In genomic region chr5:171424726-171425125, GRCh38 we compare ENCODE assay signal across 26 cellular contexts. TPM values are rescaled to one million over a fixed set of nuclear protein-coding genes. Genes with fewer than 3 reads are reported as not detected.
A peak's percentile ranks its signal among the peaks of the same experiment; 100 is the strongest.
DNase-seq lines count a peak whose midpoint lies in the region; ATAC-seq and TF ChIP-seq lines count a peak whose summit lies in the region.
"Had no signal": no experiment of that assay in that cellular context is flagged by ENCODE, and none has a peak within 500 bp of the region (broad histone marks: within the 10 kb centered on the region; RNA-seq: fewer than 3 reads in every experiment).

No MANE protein-coding gene starts in this region.

- H3K36me3 Mint-ChIP-seq in endodermal cell (ENCODE audit: low read depth), result no peaks in the 10 kb centered on the region
- no peaks in the 10 kb centered on the region for H3K36me3 Mint-ChIP-seq in osteocyte (ENCODE audit: unreplicated experiment)
- H3K36me3 Mint-ChIP-seq: activated naive CD4-positive, alpha-beta T cell treated with anti-CD3 and anti-CD28 coated beads, Interleukin-2, amount 10 ng/mL, durations not matched to agents 7 days and 5 days had no signal

- peak; percentile 79 for DNase-seq in A172 (ENCODE audit: low spot score)
- DNase-seq in ELF-1 (ENCODE audit: low read depth, low spot score), result peak; percentile 55
- DNase-seq in endodermal cell, result peak; percentile 87
- DNase-seq in osteocyte (ENCODE audit: extremely low spot score, unreplicated experiment), result peak; percentile 64
- no peak for DNase-seq in effector memory CD4-positive, alpha-beta T cell
- no peak for DNase-seq in breast epithelium (ENCODE audit: low spot score in 2 of 2)
- DNase-seq in COLO668 (lab: John Stamatoyannopoulos, UW; ENCODE audit: unreplicated experiment), result no peak
- DNase-seq: activated CD8-positive, alpha-beta T cell treated with anti-CD3 and anti-CD28 coated beads, Interleukin-2, amount 10 ng/mL, durations not matched to agents 7 days and 5 days; activated naive CD4-positive, alpha-beta T cell treated with anti-CD3 and anti-CD28 coated beads, Interleukin-2, amount 10 ng/mL, durations not matched to agents 7 days and 5 days; DMS153; erythroblast; foreskin fibroblast; GF-D8; KG1; NCI-H2171; NCI-H69; nucleus accumbens; SHP77; SW 1271 had no signal

- H3K27ac ChIP-seq in endodermal cell (ENCODE audit: low read depth, low read length), result no peak overlapping the region
- H3K27ac ChIP-seq in effector memory CD4-positive, alpha-beta T cell (ENCODE audit: insufficient read depth, low read length, poor library complexity, severe bottlenecking), result no peak overlapping the region
- no peak overlapping the region for H3K27ac ChIP-seq in breast epithelium
- H3K27ac ChIP-seq: C4-2B, hepatocyte, tibial nerve had no signal

- ATAC-seq in GM19023 (IDR thresholded peaks at IDR 0.05; ENCODE audit: unreplicated experiment), result no peak
- ATAC-seq: activated CD4-positive, CD25-positive, alpha-beta regulatory T cell treated with anti-CD3 and anti-CD28 coated beads, Interleukin-2, amount 50 U/mL, for 24 hours; activated CD8-positive, alpha-beta T cell treated with anti-CD3 and anti-CD28 coated beads, Interleukin-2, amount 10 ng/mL, durations not matched to agents 7 days and 5 days had no signal

- H3K9me3 Mint-ChIP-seq in endodermal cell (no peaks in the 10 kb centered on the region), osteocyte (ENCODE audit: unreplicated experiment) (no peaks in the 10 kb centered on the region)
- H3K9me3 Mint-ChIP-seq: activated naive CD4-positive, alpha-beta T cell treated with anti-CD3 and anti-CD28 coated beads, Interleukin-2, amount 10 ng/mL, durations not matched to agents 7 days and 5 days; stimulated activated naive CD8-positive, alpha-beta T cell treated with anti-CD3 and anti-CD28 coated beads, Interleukin-15, Interleukin-2, amounts not matched to agents 100 ng/mL and 50 ng/mL, for 24 hours had no signal

- H3K27me3 Mint-ChIP-seq in endodermal cell (ENCODE audit: insufficient read depth) (peaks cover 31% of the 10 kb centered on the region), osteocyte (ENCODE audit: unreplicated experiment) (peaks cover 3% of the 10 kb centered on the region)

- H3K4me1 Mint-ChIP-seq in endodermal cell (peaks cover 8% of the 10 kb centered on the region), osteocyte (ENCODE audit: unreplicated experiment) (peaks cover 17% of the 10 kb centered on the region)

- H3K9me3 ChIP-seq in endodermal cell (ENCODE audit: control insufficient read depth, low read length) (no peaks in the 10 kb centered on the region), breast epithelium (no peaks in the 10 kb centered on the region)
- H3K9me3 ChIP-seq in effector memory CD4-positive, alpha-beta T cell (ENCODE audit: control insufficient read depth, low read length), result no peaks in the 10 kb centered on the region
- H3K9me3 ChIP-seq: tibial nerve had no signal

- H3K27ac Mint-ChIP-seq in endodermal cell (peak overlapping the region; percentile 78), osteocyte (ENCODE audit: unreplicated experiment) (no peak overlapping the region)
- H3K27ac Mint-ChIP-seq: activated CD8-positive, alpha-beta T cell treated with anti-CD3 and anti-CD28 coated beads, Interleukin-2, amount 10 ng/mL, durations not matched to agents 7 days and 5 days; activated naive CD4-positive, alpha-beta T cell treated with anti-CD3 and anti-CD28 coated beads, Interleukin-2, amount 10 ng/mL, durations not matched to agents 7 days and 5 days; stimulated activated naive CD8-positive, alpha-beta T cell treated with anti-CD3 and anti-CD28 coated beads, Interleukin-15, Interleukin-2, amounts not matched to agents 100 ng/mL and 50 ng/mL, for 24 hours had no signal

- H3K4me3 ChIP-seq in endodermal cell (ENCODE audit: low read length) (no peak overlapping the region), breast epithelium (no peak overlapping the region)
- no peak overlapping the region for H3K4me3 ChIP-seq in effector memory CD4-positive, alpha-beta T cell (ENCODE audit: insufficient read depth, low read depth, low read length, poor library complexity, severe bottlenecking)
- H3K4me3 ChIP-seq: hepatocyte, lung, tibial nerve had no signal

- H3K4me3 Mint-ChIP-seq in endodermal cell (no peak overlapping the region), osteocyte (ENCODE audit: unreplicated experiment) (no peak overlapping the region)
- H3K4me3 Mint-ChIP-seq: activated CD8-positive, alpha-beta T cell treated with anti-CD3 and anti-CD28 coated beads, Interleukin-2, amount 10 ng/mL, durations not matched to agents 7 days and 5 days; activated naive CD4-positive, alpha-beta T cell treated with anti-CD3 and anti-CD28 coated beads, Interleukin-2, amount 10 ng/mL, durations not matched to agents 7 days and 5 days; stimulated activated naive CD8-positive, alpha-beta T cell treated with anti-CD3 and anti-CD28 coated beads, Interleukin-15, Interleukin-2, amounts not matched to agents 100 ng/mL and 50 ng/mL, for 24 hours had no signal

- TF ChIP-seq CTCF in endodermal cell (conservative IDR thresholded peaks at IDR 0.05) (no peak), osteocyte (IDR thresholded peaks at IDR 0.05) (no peak), breast epithelium (IDR thresholded peaks at IDR 0.05) (no peak)

- intact Hi-C loops in breast epithelium (cut with DNase I; ENCODE audit: low total_unique reads), result no loop called here

- TF ChIP-seq POLR2A in breast epithelium (IDR thresholded peaks at IDR 0.05), result no peak

- H3K9ac ChIP-seq in endodermal cell (ENCODE audit: extremely low read depth, low read length, poor library complexity, severe bottlenecking), result no peak overlapping the region

- no peaks in the 10 kb centered on the region for H3K36me3 ChIP-seq in endodermal cell (ENCODE audit: control insufficient read depth, insufficient read depth, low read length)
- no peaks in the 10 kb centered on the region for H3K36me3 ChIP-seq in effector memory CD4-positive, alpha-beta T cell (ENCODE audit: control insufficient read depth, insufficient read depth, low read length)
- no peaks in the 10 kb centered on the region for H3K36me3 ChIP-seq in breast epithelium
- H3K36me3 ChIP-seq: tibial nerve had no signal

- H3K4me1 ChIP-seq in endodermal cell (ENCODE audit: control insufficient read depth, insufficient read depth, low read length), result no peaks in the 10 kb centered on the region
- H3K4me1 ChIP-seq in effector memory CD4-positive, alpha-beta T cell (ENCODE audit: control insufficient read depth, insufficient read depth, low read length, poor library complexity, severe bottlenecking), result peaks cover 8% of the 10 kb centered on the region
- H3K4me1 ChIP-seq in breast epithelium, result peaks cover 0 to 13% of the 10 kb centered on the region in 2 donors

- 60 to 66% methylated on average over 3 to 4 of the region's 5 CpGs for WGBS in endodermal cell (ENCODE audit: insufficient coverage in 1 of 2, insufficient read length in 1 of 2), 2 experiments

- H3K27me3 ChIP-seq in endodermal cell (ENCODE audit: control insufficient read depth, insufficient read depth, low read length, poor library complexity, severe bottlenecking), result peaks cover 29% of the 10 kb centered on the region
- peaks cover 17% of the 10 kb centered on the region for H3K27me3 ChIP-seq in effector memory CD4-positive, alpha-beta T cell (replicated peaks; ENCODE audit: control insufficient read depth, insufficient read depth, low read length, poor library complexity, severe bottlenecking)
- peaks cover 0 to 10% of the 10 kb centered on the region in 2 donors for H3K27me3 ChIP-seq in breast epithelium

RNA-seq across cellular contexts. Expression of gene FGF18, which starts 5.3 kb away (rescaled TPM):
- 0.14 and 1.1 TPM in 2 replicates for total RNA-seq in A172 (2014; rRNA removed; shearing (Covaris generic))
- total RNA-seq in endodermal cell (under 1 TPM; 0.44 to 0.57 TPM), osteocyte (5.9 and 6.0 TPM in 2 replicates), breast epithelium (1 to 10 TPM in 1 of 3 donors, under 1 TPM in 2; 0.16 to 1.6 (median 0.33) TPM)
- 3.8 TPM for polyA plus RNA-seq in endodermal cell (2013, experiment 1 of 2)
- polyA plus RNA-seq in endodermal cell (2013, experiment 2 of 2), result 3.6 TPM
- total RNA-seq: activated CD8-positive, alpha-beta T cell treated with anti-CD3 and anti-CD28 coated beads, Interleukin-2, amount 10 ng/mL, durations not matched to agents 7 days and 5 days had no signal

RNA-seq across cellular contexts. Expression of gene NPM1, which starts 37.1 kb away (rescaled TPM):
- total RNA-seq in A172 (2014; rRNA removed; shearing (Covaris generic)), result 2,482 and 3,666 TPM in 2 replicates
- total RNA-seq in endodermal cell (1,000 to 10,000 TPM; 1,997 to 2,127 TPM), osteocyte (1,157 and 1,175 TPM in 2 replicates), breast epithelium (100 to 1,000 TPM; 582 to 739 (median 669) TPM)
- polyA plus RNA-seq in endodermal cell (2013, experiment 1 of 2), result 2,680 TPM
- polyA plus RNA-seq in endodermal cell (2013, experiment 2 of 2), result 2,415 TPM

Comparison
In these comparisons a context has a peak if more than half of its experiments do, and no peak if none do; other contexts are left out.
1. DNase-seq: peak in A172 (single experiment), ELF-1 (single experiment), endodermal cell (single experiment) and osteocyte (single experiment); none in effector memory CD4-positive, alpha-beta T cell (0 of 3), breast epithelium (0 of 2) and COLO668 (single experiment).